In the genomic region with DNA sequence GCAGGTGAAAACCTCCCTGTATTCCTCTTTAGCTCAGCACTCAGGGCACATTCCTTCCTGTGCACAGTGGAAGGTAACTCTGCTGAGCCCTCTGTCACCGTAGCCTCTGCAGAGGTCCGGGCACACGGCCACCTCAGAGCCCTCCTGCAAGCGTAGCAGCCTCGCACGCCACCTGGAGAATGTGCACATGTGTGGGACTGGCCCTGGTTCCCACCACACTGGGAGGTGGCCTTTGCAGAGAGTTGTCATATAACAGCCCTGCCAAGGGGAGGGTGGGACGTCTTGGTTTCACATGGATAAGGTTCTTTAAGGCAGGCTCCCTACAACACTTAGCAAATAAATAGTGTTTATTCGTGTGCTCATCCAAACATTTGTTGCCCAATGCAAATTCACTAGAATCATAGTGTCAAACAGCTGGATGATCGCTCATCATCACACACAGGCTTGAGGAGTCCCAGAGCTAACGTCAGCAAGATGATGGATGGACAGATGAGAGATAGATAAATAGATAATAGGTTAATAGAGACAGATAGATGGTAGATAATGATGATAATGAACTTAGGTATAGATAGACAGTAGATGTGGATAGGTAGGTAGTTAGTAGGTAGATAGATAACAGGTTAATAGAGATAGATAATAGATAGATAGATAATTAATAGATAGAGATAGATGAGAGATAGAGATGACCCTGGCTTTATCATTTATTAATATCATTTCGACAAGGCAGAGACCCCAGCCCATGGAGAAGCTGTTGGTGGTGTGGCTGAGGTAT, we compare ENCODE assay signal across 18 cellular contexts. TPM values are rescaled to one million over a fixed set of nuclear protein-coding genes. Genes with fewer than 3 reads are reported as not detected.
A peak's percentile ranks its signal among the peaks of the same experiment; 100 is the strongest.
DNase-seq lines count a peak whose midpoint lies in the region; ATAC-seq and TF ChIP-seq lines count a peak whose summit lies in the region.
"Had no signal": no experiment of that assay in that cellular context is flagged by ENCODE, and none has a peak within 500 bp of the region (broad histone marks: within the 10 kb centered on the region; RNA-seq: fewer than 3 reads in every experiment).

No MANE protein-coding gene starts in this region.

- DNase-seq in RPMI8226 (peak; percentile 27), glutamatergic neuron (no peak), osteocyte (ENCODE audit: extremely low spot score, unreplicated experiment) (peak; percentile 73)
- DNase-seq in activated CD4-positive, CD25-positive, alpha-beta regulatory T cell (lab: John Stamatoyannopoulos, UW): no peak
- DNase-seq in T-helper 2 cell treated with Interferon-gamma antibody and Interleukin-4, amounts not matched to agents 5 μg/mL and 100 μg/mL, for 36 hours (ENCODE audit: low spot score): no peak
- DNase-seq: COR-L47, GDM1, GOT3, KG1, MV-4-11, NCI-H1417, NCI-H187, NCI-H2227 treated with DMSO at 0.1 percent for 48 hours, NCI-H524, PC-9 had no signal

- H3K9ac ChIP-seq in BLaER1 treated with 17β-estradiol and CSF1 and Interleukin-3, amounts not matched to agents 10 nM and 100 nM: peak overlapping the region in 3 of 11 experiments; percentile 57 to 72 (median 69); a peak in 5 of 22 replicates

- H3K4me2 ChIP-seq in BLaER1 treated with 17β-estradiol and CSF1 and Interleukin-3, amounts not matched to agents 10 nM and 100 nM: peak overlapping the region; percentile 89 to 100 (median 97)
- H3K4me2 ChIP-seq: PC-9 had no signal

- H3K36me3 ChIP-seq in BLaER1 treated with 17β-estradiol and CSF1 and Interleukin-3, amounts not matched to agents 10 nM and 100 nM: peaks cover 0 to 3% (median 0%) of the 10 kb centered on the region in 11 experiments; a peak in 1 of 22 replicates

- H4K20me1 ChIP-seq in BLaER1 treated with 17β-estradiol and CSF1 and Interleukin-3, amounts not matched to agents 10 nM and 100 nM: peaks cover 0 to 3% (median 0%) of the 10 kb centered on the region in 11 experiments; a peak in 1 of 22 replicates

- peak overlapping the region in 6 of 10 experiments; percentile 51 to 60 (median 56); a peak in 7 of 20 replicates for H3K4me3 ChIP-seq in BLaER1 treated with 17β-estradiol and CSF1 and Interleukin-3, amounts not matched to agents 10 nM and 100 nM
- H3K4me3 ChIP-seq: PC-9 had no signal

- no peak for TF ChIP-seq CTCF in glutamatergic neuron (IDR thresholded peaks at IDR 0.05; ENCODE audit: partially characterized antibody, unreplicated experiment)
- no peak for TF ChIP-seq CTCF in osteocyte (IDR thresholded peaks at IDR 0.05)

- H3K9me3 ChIP-seq in BLaER1 treated with 17β-estradiol and CSF1 and Interleukin-3, amounts not matched to agents 10 nM and 100 nM (replicated peaks in 1 of 11): peaks cover 14 to 27% (median 19%) of the 10 kb centered on the region in 11 experiments; a peak in 21 of 22 replicates

- H3K27me3 ChIP-seq in BLaER1 treated with 17β-estradiol and CSF1 and Interleukin-3, amounts not matched to agents 10 nM and 100 nM: peaks cover 0 to 34% (median 0%) of the 10 kb centered on the region in 11 experiments; a peak in 9 of 22 replicates

- H3K9me3 Mint-ChIP-seq in glutamatergic neuron (ENCODE audit: unreplicated experiment) (peaks cover 20% of the 10 kb centered on the region), osteocyte (ENCODE audit: unreplicated experiment) (no peaks in the 10 kb centered on the region)
- H3K9me3 Mint-ChIP-seq in T-helper 2 cell treated with Interferon-gamma antibody and Interleukin-4, amounts not matched to agents 5 μg/mL and 100 μg/mL, for 36 hours: no peaks in the 10 kb centered on the region

- peak overlapping the region in 2 of 11 experiments; percentile 44 to 64; a peak in 5 of 22 replicates for H3K27ac ChIP-seq in BLaER1 treated with 17β-estradiol and CSF1 and Interleukin-3, amounts not matched to agents 10 nM and 100 nM
- H3K27ac ChIP-seq: PC-9 had no signal

- H3K4me3 Mint-ChIP-seq in glutamatergic neuron (ENCODE audit: unreplicated experiment): peak overlapping the region; percentile 49
- no peak overlapping the region for H3K4me3 Mint-ChIP-seq in osteocyte (ENCODE audit: unreplicated experiment)
- no peak overlapping the region for H3K4me3 Mint-ChIP-seq in T-helper 2 cell treated with Interferon-gamma antibody and Interleukin-4, amounts not matched to agents 5 μg/mL and 100 μg/mL, for 36 hours

- H3K36me3 Mint-ChIP-seq in glutamatergic neuron (ENCODE audit: unreplicated experiment) (no peaks in the 10 kb centered on the region), osteocyte (ENCODE audit: unreplicated experiment) (no peaks in the 10 kb centered on the region)
- H3K36me3 Mint-ChIP-seq in T-helper 2 cell treated with Interferon-gamma antibody and Interleukin-4, amounts not matched to agents 5 μg/mL and 100 μg/mL, for 36 hours (ENCODE audit: low read depth): no peaks in the 10 kb centered on the region

- peaks cover 46 to 72% (median 61%) of the 10 kb centered on the region in 10 experiments for H3K4me1 ChIP-seq in BLaER1 treated with 17β-estradiol and CSF1 and Interleukin-3, amounts not matched to agents 10 nM and 100 nM

- ATAC-seq in HG03097 (IDR thresholded peaks at IDR 0.05; ENCODE audit: low FRiP score, unreplicated experiment): no peak
- ATAC-seq: HepG2 had no signal

- H3K27me3 Mint-ChIP-seq in glutamatergic neuron (ENCODE audit: unreplicated experiment) (peaks cover 18% of the 10 kb centered on the region), osteocyte (ENCODE audit: unreplicated experiment) (peaks cover 30% of the 10 kb centered on the region)
- H3K27me3 Mint-ChIP-seq in T-helper 2 cell treated with Interferon-gamma antibody and Interleukin-4, amounts not matched to agents 5 μg/mL and 100 μg/mL, for 36 hours (ENCODE audit: low read depth): peaks cover 60% of the 10 kb centered on the region

- H3K27ac Mint-ChIP-seq in glutamatergic neuron (ENCODE audit: unreplicated experiment): no peak overlapping the region
- H3K27ac Mint-ChIP-seq in osteocyte (ENCODE audit: unreplicated experiment): no peak overlapping the region
- H3K27ac Mint-ChIP-seq in T-helper 2 cell treated with Interferon-gamma antibody and Interleukin-4, amounts not matched to agents 5 μg/mL and 100 μg/mL, for 36 hours: no peak overlapping the region

- H3K4me1 Mint-ChIP-seq in glutamatergic neuron (ENCODE audit: low read depth, unreplicated experiment) (peaks cover 40% of the 10 kb centered on the region), osteocyte (ENCODE audit: unreplicated experiment) (no peaks in the 10 kb centered on the region)
- H3K4me1 Mint-ChIP-seq in T-helper 2 cell treated with Interferon-gamma antibody and Interleukin-4, amounts not matched to agents 5 μg/mL and 100 μg/mL, for 36 hours (ENCODE audit: low read depth): no peaks in the 10 kb centered on the region

RNA-seq across cellular contexts. Expression of gene AFDN, which starts 32.1 kb away (rescaled TPM):
- total RNA-seq in glutamatergic neuron (ENCODE audit: unreplicated experiment) (552 TPM), osteocyte (67.3 and 72.2 TPM in 2 replicates)

Comparison
In these comparisons a context has a peak if more than half of its experiments do, and no peak if none do; other contexts are left out.
1. DNase-seq: peak in RPMI8226 (single experiment) and osteocyte (single experiment); none in glutamatergic neuron (single experiment), activated CD4-positive, CD25-positive, alpha-beta regulatory T cell (0 of 4) and T-helper 2 cell treated with Interferon-gamma antibody and Interleukin-4, amounts not matched to agents 5 μg/mL and 100 μg/mL, for 36 hours (single experiment).